In genomic region chr1:59204001-59204400, GRCh38 we compare ENCODE assay signal across 13 cellular contexts.
A peak's percentile ranks its signal among the peaks of the same experiment; 100 is the strongest.
DNase-seq lines count a peak whose midpoint lies in the region; ATAC-seq, FAIRE-seq and TF ChIP-seq lines count a peak whose summit lies in the region.
"Had no signal": no experiment of that assay in that cellular context is flagged by ENCODE, and none has a peak within 500 bp of the region (broad histone marks: within the 10 kb centered on the region; RNA-seq: fewer than 3 reads in every experiment).

No MANE protein-coding gene starts in this region.

- H3K27me3 Mint-ChIP-seq in activated CD4-positive, alpha-beta T cell treated with anti-CD3 and anti-CD28 coated beads, Interleukin-2, amount 10 ng/mL, durations not matched to agents 7 days and 5 days, result peaks cover 5% of the 10 kb centered on the region

- no peaks in the 10 kb centered on the region for H3K4me1 Mint-ChIP-seq in activated CD4-positive, alpha-beta T cell treated with anti-CD3 and anti-CD28 coated beads, Interleukin-2, amount 10 ng/mL, durations not matched to agents 7 days and 5 days
- H3K4me1 Mint-ChIP-seq: neural crest cell had no signal

- WGBS in pancreas, 2 donors, result 5 to 15% methylated on average over 1 of the region's 1 CpG

- intact Hi-C loops in Right ventricle myocardium superior (cut with DNase I) (no loop called here), pancreas (cut with DNase I) (no loop called here)

- peak; percentile 34 for DNase-seq in UCSD-AML1 (lab: John Stamatoyannopoulos, UW; ENCODE audit: unreplicated experiment)
- DNase-seq in Right ventricle myocardium superior, result peak; percentile 78
- DNase-seq in pancreas, result peak in 2 of 6 donors; percentile 56 to 60
- DNase-seq in NCI-H1694 (lab: John Stamatoyannopoulos, UW), result no peak
- DNase-seq in activated CD4-positive, alpha-beta T cell treated with anti-CD3 and anti-CD28 coated beads, Interleukin-2, amount 10 ng/mL, durations not matched to agents 7 days and 5 days, result no peak
- DNase-seq: activated T-cell treated with anti-CD3 and anti-CD28 coated beads, Interleukin-2, amount 50 U/mL, for 4 hours; BE2C; NCI-H524; SHP77 treated with DMSO at 0.1 percent for 48 hours had no signal

- TF ChIP-seq CTCF in pancreas (IDR thresholded peaks at IDR 0.05), result no peak

- H3K9me3 Mint-ChIP-seq in activated CD4-positive, alpha-beta T cell treated with anti-CD3 and anti-CD28 coated beads, Interleukin-2, amount 10 ng/mL, durations not matched to agents 7 days and 5 days, result peaks cover 11% of the 10 kb centered on the region

- H3K4me3 Mint-ChIP-seq in activated CD4-positive, alpha-beta T cell treated with anti-CD3 and anti-CD28 coated beads, Interleukin-2, amount 10 ng/mL, durations not matched to agents 7 days and 5 days, result no peak overlapping the region
- H3K4me3 Mint-ChIP-seq: activated T-cell treated with anti-CD3 and anti-CD28 coated beads, Interleukin-2, amount 50 U/mL, for 4 hours; neural crest cell had no signal

- CTCF ChIA-PET in activated CD4-positive, alpha-beta T cell treated with anti-CD3 and anti-CD28 coated beads, Interleukin-2, amount 10 ng/mL, durations not matched to agents 7 days and 5 days (lab: Charles Lee), result no interaction called here

- H3K36me3 Mint-ChIP-seq in activated CD4-positive, alpha-beta T cell treated with anti-CD3 and anti-CD28 coated beads, Interleukin-2, amount 10 ng/mL, durations not matched to agents 7 days and 5 days (ENCODE audit: low read depth), result no peaks in the 10 kb centered on the region

- H4K20me1 ChIP-seq in BLaER1 treated with 17β-estradiol and CSF1 and Interleukin-3, amounts not matched to agents 10 nM and 100 nM, result no peaks in the 10 kb centered on the region

- peaks cover 0 to 27% (median 11%) of the 10 kb centered on the region in 10 experiments; a peak in 11 of 20 replicates for H3K4me1 ChIP-seq in BLaER1 treated with 17β-estradiol and CSF1 and Interleukin-3, amounts not matched to agents 10 nM and 100 nM
- peaks cover 2 to 19% (median 14%) of the 10 kb centered on the region in 3 donors for H3K4me1 ChIP-seq in pancreas
- H3K4me1 ChIP-seq: BE2C had no signal

- peak overlapping the region in 4 of 11 experiments; percentile 22 to 65 (median 40); a peak in 9 of 22 replicates for H3K27ac ChIP-seq in BLaER1 treated with 17β-estradiol and CSF1 and Interleukin-3, amounts not matched to agents 10 nM and 100 nM
- H3K27ac ChIP-seq in pancreas, result peak overlapping the region in 2 of 4 donors; percentile 30 to 60

- POLR2A ChIA-PET in activated CD4-positive, alpha-beta T cell treated with anti-CD3 and anti-CD28 coated beads, Interleukin-2, amount 10 ng/mL, durations not matched to agents 7 days and 5 days (lab: Charles Lee), result no interaction called here

- H3K4me3 ChIP-seq in BLaER1 treated with 17β-estradiol and CSF1 and Interleukin-3, amounts not matched to agents 10 nM and 100 nM, result no peak overlapping the region
- no peak overlapping the region for H3K4me3 ChIP-seq in pancreas

- peaks cover 0 to 17% (median 7%) of the 10 kb centered on the region in 11 experiments; a peak in 12 of 22 replicates for H3K9me3 ChIP-seq in BLaER1 treated with 17β-estradiol and CSF1 and Interleukin-3, amounts not matched to agents 10 nM and 100 nM (replicated peaks in 1 of 11)
- peaks cover 0 to 5% (median 0%) of the 10 kb centered on the region in 4 donors for H3K9me3 ChIP-seq in pancreas
- H3K9me3 ChIP-seq: BE2C had no signal

- H3K27me3 ChIP-seq in BLaER1 treated with 17β-estradiol and CSF1 and Interleukin-3, amounts not matched to agents 10 nM and 100 nM, result no peaks in the 10 kb centered on the region
- no peaks in the 10 kb centered on the region for H3K27me3 ChIP-seq in pancreas
- H3K27me3 ChIP-seq: BE2C had no signal

- no peak overlapping the region for H3K27ac Mint-ChIP-seq in activated CD4-positive, alpha-beta T cell treated with anti-CD3 and anti-CD28 coated beads, Interleukin-2, amount 10 ng/mL, durations not matched to agents 7 days and 5 days

- peak; percentile 95 for ATAC-seq in Right ventricle myocardium superior (ENCODE audit: poor library complexity)
- peak; percentile 40 to 89 (median 66) for ATAC-seq in pancreas
- ATAC-seq in HG03460 (IDR thresholded peaks at IDR 0.05; ENCODE audit: unreplicated experiment), result no peak
- no peak for ATAC-seq in GM21528 (IDR thresholded peaks at IDR 0.05; ENCODE audit: low FRiP score, unreplicated experiment)
- ATAC-seq: activated T-cell treated with anti-CD3 and anti-CD28 coated beads, Interleukin-2, amount 50 U/mL, for 4 hours had no signal

- no peak overlapping the region; a peak in 1 of 22 replicates for H3K9ac ChIP-seq in BLaER1 treated with 17β-estradiol and CSF1 and Interleukin-3, amounts not matched to agents 10 nM and 100 nM

- no peak for FAIRE-seq in pancreas (lab: Jason Lieb, UNC)

- no peaks in the 10 kb centered on the region for H3K36me3 ChIP-seq in BLaER1 treated with 17β-estradiol and CSF1 and Interleukin-3, amounts not matched to agents 10 nM and 100 nM
- no peaks in the 10 kb centered on the region for H3K36me3 ChIP-seq in pancreas
- H3K36me3 ChIP-seq: BE2C had no signal

- peak overlapping the region in 7 of 11 experiments; percentile 4 to 70 (median 49); a peak in 11 of 22 replicates for H3K4me2 ChIP-seq in BLaER1 treated with 17β-estradiol and CSF1 and Interleukin-3, amounts not matched to agents 10 nM and 100 nM

Comparison
In these comparisons a context has a peak if more than half of its experiments do, and no peak if none do; other contexts are left out.
1. DNase-seq: peak in UCSD-AML1 (single experiment) and Right ventricle myocardium superior (single experiment); none in NCI-H1694 (single experiment) and activated CD4-positive, alpha-beta T cell treated with anti-CD3 and anti-CD28 coated beads, Interleukin-2, amount 10 ng/mL, durations not matched to agents 7 days and 5 days (single experiment).
2. ATAC-seq: peak in Right ventricle myocardium superior (single experiment) and pancreas (4 of 4); none in HG03460 (single experiment) and GM21528 (single experiment).